Comparison of ENCODE assay signal across 9 cellular contexts in the genomic region with DNA sequence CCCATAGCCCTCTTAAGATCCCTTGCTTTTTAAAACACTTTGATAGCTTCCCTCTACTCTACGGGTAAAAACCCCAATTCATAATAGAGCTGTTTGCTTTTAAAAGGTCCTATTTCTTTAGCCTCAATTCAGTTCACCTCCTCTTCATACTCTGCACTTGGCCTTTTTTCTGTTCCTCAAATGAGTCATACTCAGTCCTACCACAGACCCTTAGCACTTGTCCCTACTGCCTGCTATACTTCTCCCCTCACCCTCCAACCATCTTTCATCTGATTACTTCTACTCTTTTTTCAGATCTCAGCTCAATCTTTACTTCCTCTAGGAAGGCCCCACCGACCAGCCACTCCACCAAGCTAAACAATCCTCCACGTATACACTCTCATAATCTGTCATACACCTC. TPM values are rescaled to one million over a fixed set of nuclear protein-coding genes. Genes with fewer than 3 reads are reported as not detected.
DNase-seq lines count a peak whose midpoint lies in the region; ATAC-seq and TF ChIP-seq lines count a peak whose summit lies in the region.
"Had no signal": no experiment of that assay in that cellular context is flagged by ENCODE, and none has a peak within 500 bp of the region (broad histone marks: within the 10 kb centered on the region; RNA-seq: fewer than 3 reads in every experiment).

No MANE protein-coding gene starts in this region.

- peaks cover 43% of the 10 kb centered on the region for H3K4me1 ChIP-seq in Loucy (ENCODE audit: insufficient read depth, low read length, poor library complexity, severe bottlenecking)
- H3K4me1 ChIP-seq in fibroblast of lung (ENCODE audit: control insufficient read depth, extremely low read depth, insufficient read depth, low read length), result peaks cover 2% of the 10 kb centered on the region
- peaks cover 13% of the 10 kb centered on the region for H3K4me1 ChIP-seq in prostate gland (replicated peaks)

- H2AFZ ChIP-seq in Loucy (ENCODE audit: low read length) (no peak overlapping the region), fibroblast of lung (ENCODE audit: low read length) (no peak overlapping the region)

- intact Hi-C loops in prostate gland (cut with DNase I), result no loop called here

- TF ChIP-seq CTCF in Loucy (conservative IDR thresholded peaks at IDR 0.05; ENCODE audit: low read length), result no peak
- TF ChIP-seq CTCF in fibroblast of lung (conservative IDR thresholded peaks at IDR 0.05 in 1 of 2, IDR thresholded peaks at IDR 0.05 in 1 of 2; ENCODE audit: low read depth in 1 of 2, low read length in 2 of 2), result no peak
- TF ChIP-seq CTCF in prostate gland (IDR thresholded peaks at IDR 0.05), result no peak

- WGBS in prostate gland, result 69% methylated on average over 3 of the region's 3 CpGs

- peak; percentile 77 for ATAC-seq in GM18873 (IDR thresholded peaks at IDR 0.05; ENCODE audit: low FRiP score, unreplicated experiment)
- ATAC-seq in HG02610 (IDR thresholded peaks at IDR 0.05; ENCODE audit: unreplicated experiment), result peak; percentile 82
- ATAC-seq: SK-N-SH treated with all-trans-retinoic acid at 6 μM for 48 hours had no signal

- no peak overlapping the region for H3K27ac ChIP-seq in fibroblast of lung (ENCODE audit: insufficient read depth, low read length)
- H3K27ac ChIP-seq in prostate gland, result no peak overlapping the region

- no peak for TF ChIP-seq POLR2A in prostate gland (IDR thresholded peaks at IDR 0.05)

- peak overlapping the region; percentile 85 for H3K4me3 ChIP-seq in Loucy (ENCODE audit: low read length, poor library complexity, severe bottlenecking)
- H3K4me3 ChIP-seq in fibroblast of lung (replicated peaks in 1 of 4; ENCODE audit: control extremely low read depth in 1 of 4, insufficient read depth in 1 of 4, low read depth in 3 of 4, low read length in 4 of 4), result no peak overlapping the region
- H3K4me3 ChIP-seq in prostate gland, result no peak overlapping the region

- H3K79me2 ChIP-seq in Loucy (ENCODE audit: insufficient read depth, low read length) (peaks cover 65% of the 10 kb centered on the region), fibroblast of lung (ENCODE audit: control insufficient read depth, insufficient read depth, low read length) (peaks cover 41% of the 10 kb centered on the region)

- H3K36me3 ChIP-seq in Loucy (ENCODE audit: insufficient read depth, low read length) (peaks cover 14% of the 10 kb centered on the region; the same call in 1 of the 2 replicates), fibroblast of lung (ENCODE audit: control insufficient read depth, insufficient read depth, low read length) (peaks cover 8% of the 10 kb centered on the region), prostate gland (no peaks in the 10 kb centered on the region)

- H3K9me3 ChIP-seq in Loucy (ENCODE audit: insufficient read depth, low read depth, low read length) (no peaks in the 10 kb centered on the region), fibroblast of lung (ENCODE audit: control insufficient read depth, insufficient read depth, low read depth, low read length) (no peaks in the 10 kb centered on the region), prostate gland (no peaks in the 10 kb centered on the region)

- no peaks in the 10 kb centered on the region for H3F3A ChIP-seq in Loucy (ENCODE audit: low read depth)

- H4K20me1 ChIP-seq in Loucy (ENCODE audit: insufficient read depth, low read length, poor library complexity, severe bottlenecking) (peaks cover 34% of the 10 kb centered on the region), fibroblast of lung (ENCODE audit: control insufficient read depth, extremely low read depth, insufficient read depth, low read length) (no peaks in the 10 kb centered on the region)

- peak overlapping the region; percentile 93 for H3K4me2 ChIP-seq in Loucy (ENCODE audit: low read depth, low read length, poor library complexity, severe bottlenecking)
- peak overlapping the region; percentile 9 for H3K4me2 ChIP-seq in fibroblast of lung (ENCODE audit: extremely low read depth, insufficient read depth, low read length)

- H3K27me3 ChIP-seq in Loucy (ENCODE audit: insufficient read depth, low read length, poor library complexity, severe bottlenecking), result no peaks in the 10 kb centered on the region
- H3K27me3 ChIP-seq in fibroblast of lung (ENCODE audit: control insufficient read depth, insufficient read depth, low read length), result no peaks in the 10 kb centered on the region
- no peaks in the 10 kb centered on the region for H3K27me3 ChIP-seq in prostate gland (replicated peaks; ENCODE audit: insufficient read depth)

- H3K9me2 ChIP-seq in Loucy (replicated peaks; ENCODE audit: low read depth, low read length), result no peaks in the 10 kb centered on the region

- peak overlapping the region; percentile 40 for H3K9ac ChIP-seq in Loucy (ENCODE audit: low read depth, low read length, poor library complexity, severe bottlenecking)
- H3K9ac ChIP-seq in fibroblast of lung (ENCODE audit: insufficient read depth, low read length), result no peak overlapping the region

- DNase-seq in fibroblast of lung (ENCODE audit: low read depth in 2 of 2) (no peak), prostate gland (ENCODE audit: low spot score) (no peak), putamen (ENCODE audit: low spot score) (no peak), NCI-H1048 (lab: John Stamatoyannopoulos, UW) (no peak), DMS 273 treated with DMSO at 0.1 percent for 48 hours (lab: John Stamatoyannopoulos, UW) (no peak)

RNA-seq across cellular contexts. Expression of a gene that starts 2.5 kb away (rescaled TPM):
- total RNA-seq in fibroblast of lung, result 45.7 and 56.8 TPM in 2 replicates
- polyA plus RNA-seq in fibroblast of lung, result 67.9 and 69.6 TPM in 2 replicates
- polyA plus RNA-seq in fibroblast of lung (2012), result 44.2 and 46.9 TPM in 2 replicates
- polyA minus RNA-seq in fibroblast of lung (ENCODE audit: low replicate concordance), result 90.6 and 135 TPM in 2 replicates
- total RNA-seq in prostate gland, result 10 to 100 TPM; 54.9 to 74.6 TPM

RNA-seq across cellular contexts. Expression of a gene that starts 2.6 kb away (rescaled TPM):
- total RNA-seq in fibroblast of lung (2.6 and 3.0 TPM in 2 replicates), prostate gland (1 to 10 TPM; 3.9 to 7.2 TPM)
- 3.7 and 4.0 TPM in 2 replicates for polyA plus RNA-seq in fibroblast of lung
- polyA plus RNA-seq in fibroblast of lung (2012), result 2.4 and 3.0 TPM in 2 replicates
- 1.0 and 3.5 TPM in 2 replicates for polyA minus RNA-seq in fibroblast of lung (ENCODE audit: low replicate concordance)

RNA-seq across cellular contexts. Expression of a gene that starts 15.4 kb away (rescaled TPM):
- total RNA-seq in fibroblast of lung, result 17.2 and 21.1 TPM in 2 replicates
- polyA plus RNA-seq in fibroblast of lung, result 30.9 and 59.5 TPM in 2 replicates
- 41.4 and 57.3 TPM in 2 replicates for polyA plus RNA-seq in fibroblast of lung (2012)
- polyA minus RNA-seq in fibroblast of lung (ENCODE audit: low replicate concordance), result 127 and 180 TPM in 2 replicates
- total RNA-seq in prostate gland, result 10 to 100 TPM; 34.8 to 57.7 TPM

RNA-seq across cellular contexts. Expression of a gene that starts 17.1 kb away (rescaled TPM):
- total RNA-seq in fibroblast of lung (15.4 and 25.6 TPM in 2 replicates), prostate gland (10 to 100 TPM; 24.9 to 30.2 TPM)
- 13.5 and 19.1 TPM in 2 replicates for polyA plus RNA-seq in fibroblast of lung
- polyA plus RNA-seq in fibroblast of lung (2012), result 18.9 and 21.1 TPM in 2 replicates
- polyA minus RNA-seq in fibroblast of lung (ENCODE audit: low replicate concordance), result 17.7 and 18.3 TPM in 2 replicates

RNA-seq across cellular contexts. Expression of a gene that starts 47.9 kb away (rescaled TPM):
- total RNA-seq in fibroblast of lung, result 2.6 and 3.8 TPM in 2 replicates
- 2.5 and 2.9 TPM in 2 replicates for polyA plus RNA-seq in fibroblast of lung
- polyA plus RNA-seq in fibroblast of lung (2012), result 5.2 and 6.8 TPM in 2 replicates
- 11.4 and 25.4 TPM in 2 replicates for polyA minus RNA-seq in fibroblast of lung (ENCODE audit: low replicate concordance)
- 1 to 10 TPM; 4.0 to 8.4 TPM for total RNA-seq in prostate gland
